25 cellular contexts compared by ENCODE assay signal in the genomic region with DNA sequence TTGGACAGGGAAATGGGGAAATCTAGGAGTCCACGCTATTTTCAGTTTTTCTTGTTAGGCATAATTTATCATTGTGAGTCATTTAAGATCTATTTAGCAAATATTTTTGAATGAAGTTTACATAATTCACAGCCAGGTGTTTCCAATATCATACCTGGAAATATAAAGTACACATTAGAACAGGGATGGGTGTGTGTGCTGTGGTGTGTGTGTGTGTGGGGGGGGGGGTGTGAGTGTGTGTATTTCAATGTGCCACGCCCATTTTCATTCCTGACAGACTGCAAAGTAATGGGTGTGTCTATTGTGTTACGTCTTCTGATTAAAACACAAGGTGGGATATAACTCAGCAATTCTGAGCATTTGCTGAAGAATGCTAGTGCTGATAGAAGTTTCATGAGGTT.
"Had no signal": no experiment of that assay in that cellular context is flagged by ENCODE, and none has a peak within 500 bp of the region (broad histone marks: within the 10 kb centered on the region; RNA-seq: fewer than 3 reads in every experiment).

No MANE protein-coding gene starts in this region.

- H3K36me3 ChIP-seq: heart right ventricle, lower lobe of right lung, sigmoid colon, upper lobe of right lung had no signal

- H3K27ac ChIP-seq: body of pancreas, heart right ventricle, lower lobe of right lung, sigmoid colon, testis, upper lobe of right lung had no signal

- H3K4me3 Mint-ChIP-seq: activated CD4-positive, alpha-beta memory T cell treated with anti-CD3 and anti-CD28 coated beads, Interleukin-2, amount 10 ng/mL, durations not matched to agents 7 days and 5 days; activated naive CD4-positive, alpha-beta T cell treated with anti-CD3 and anti-CD28 coated beads for 36 hours; activated naive CD8-positive, alpha-beta T cell treated with anti-CD3 and anti-CD28 coated beads, Interleukin-2, amount 10 ng/mL, durations not matched to agents 7 days and 5 days; activated T-cell treated with anti-CD3 and anti-CD28 coated beads, Interleukin-2, amount 50 U/mL, for 72 hours; naive thymus-derived CD4-positive, alpha-beta T cell; neural crest cell; stimulated activated naive B cell treated with anti-CD40 and anti-IgM and Interleukin-4, amounts not matched to agents 10 μg/mL and 1 μg/mL and 100 μg/mL, for 72 hours had no signal

- H3K9me3 ChIP-seq: body of pancreas, heart right ventricle, lower lobe of right lung, sigmoid colon, testis, upper lobe of right lung had no signal

- H3K27me3 ChIP-seq: body of pancreas, heart right ventricle, sigmoid colon, testis, upper lobe of right lung had no signal

- H3K4me3 ChIP-seq: body of pancreas, heart right ventricle, lower lobe of right lung, sigmoid colon, testis, upper lobe of right lung had no signal

- ATAC-seq: activated T-cell treated with anti-CD3 and anti-CD28 coated beads, Interleukin-2, amount 50 U/mL, for 72 hours; body of pancreas; heart right ventricle; left lobe of liver; lower lobe of right lung; naive thymus-derived CD4-positive, alpha-beta T cell; stimulated activated naive B cell treated with anti-CD40 and anti-IgM and Interleukin-4, amounts not matched to agents 10 μg/mL and 1 μg/mL and 100 μg/mL, for 72 hours; upper lobe of right lung had no signal

- H3K27me3 Mint-ChIP-seq: activated CD4-positive, alpha-beta memory T cell treated with anti-CD3 and anti-CD28 coated beads, Interleukin-2, amount 10 ng/mL, durations not matched to agents 7 days and 5 days; naive thymus-derived CD4-positive, alpha-beta T cell; progenitor cell of endocrine pancreas; stimulated activated naive B cell treated with anti-CD40 and anti-IgM and Interleukin-4, amounts not matched to agents 10 μg/mL and 1 μg/mL and 100 μg/mL, for 72 hours had no signal

- H3K27ac Mint-ChIP-seq: activated CD4-positive, alpha-beta memory T cell treated with anti-CD3 and anti-CD28 coated beads, Interleukin-2, amount 10 ng/mL, durations not matched to agents 7 days and 5 days; activated naive CD4-positive, alpha-beta T cell treated with anti-CD3 and anti-CD28 coated beads for 36 hours; activated naive CD8-positive, alpha-beta T cell treated with anti-CD3 and anti-CD28 coated beads, Interleukin-2, amount 10 ng/mL, durations not matched to agents 7 days and 5 days; activated T-cell treated with anti-CD3 and anti-CD28 coated beads, Interleukin-2, amount 50 U/mL, for 72 hours; progenitor cell of endocrine pancreas; stimulated activated naive B cell treated with anti-CD40 and anti-IgM and Interleukin-4, amounts not matched to agents 10 μg/mL and 1 μg/mL and 100 μg/mL, for 72 hours had no signal

- H3K4me1 Mint-ChIP-seq: neural crest cell; stimulated activated naive B cell treated with anti-CD40 and anti-IgM and Interleukin-4, amounts not matched to agents 10 μg/mL and 1 μg/mL and 100 μg/mL, for 72 hours had no signal

- H3K36me3 Mint-ChIP-seq: activated naive CD8-positive, alpha-beta T cell treated with anti-CD3 and anti-CD28 coated beads, Interleukin-2, amount 10 ng/mL, durations not matched to agents 7 days and 5 days; stimulated activated naive B cell treated with anti-CD40 and anti-IgM and Interleukin-4, amounts not matched to agents 10 μg/mL and 1 μg/mL and 100 μg/mL, for 72 hours had no signal

- DNase-seq: activated CD4-positive, alpha-beta memory T cell treated with anti-CD3 and anti-CD28 coated beads, Interleukin-2, amount 10 ng/mL, durations not matched to agents 7 days and 5 days; activated CD4-positive, alpha-beta T cell treated with anti-CD3 and anti-CD28 coated beads for 48 hours; activated CD4-positive, CD25-positive, alpha-beta regulatory T cell; activated effector memory CD4-positive, alpha-beta T cell treated with Interleukin-2 at 50 U/mL for 16 hours; activated naive CD4-positive, alpha-beta T cell treated with anti-CD3 and anti-CD28 coated beads for 36 hours; activated naive CD8-positive, alpha-beta T cell treated with anti-CD3 and anti-CD28 coated beads, Interleukin-2, amount 10 ng/mL, durations not matched to agents 7 days and 5 days; activated T-cell treated with anti-CD3 and anti-CD28 coated beads, Interleukin-2, amount 50 U/mL, for 72 hours; amniotic stem cell; body of pancreas; central memory CD4-positive, alpha-beta T cell; effector memory CD4-positive, alpha-beta T cell; heart right ventricle; lower lobe of right lung; naive thymus-derived CD4-positive, alpha-beta T cell; occipital lobe; retina; sigmoid colon; stimulated activated CD4-positive, alpha-beta T cell treated with anti-CD3 and anti-CD28 coated beads, Interleukin-2, amount 100 ng/mL, for 48 hours; stimulated activated CD8-positive, alpha-beta memory T cell treated with anti-CD3 and anti-CD28 coated beads, Interleukin-4, amount 100 ng/mL, for 48 hours; stimulated activated naive B cell treated with anti-CD40 and anti-IgM and Interleukin-4, amounts not matched to agents 10 μg/mL and 1 μg/mL and 100 μg/mL, for 72 hours; testis; upper lobe of right lung had no signal

- H3K9me3 Mint-ChIP-seq: activated CD4-positive, alpha-beta memory T cell treated with anti-CD3 and anti-CD28 coated beads, Interleukin-2, amount 10 ng/mL, durations not matched to agents 7 days and 5 days; activated naive CD4-positive, alpha-beta T cell treated with anti-CD3 and anti-CD28 coated beads for 36 hours; activated naive CD8-positive, alpha-beta T cell treated with anti-CD3 and anti-CD28 coated beads, Interleukin-2, amount 10 ng/mL, durations not matched to agents 7 days and 5 days; activated T-cell treated with anti-CD3 and anti-CD28 coated beads, Interleukin-2, amount 50 U/mL, for 72 hours; naive thymus-derived CD4-positive, alpha-beta T cell; neural crest cell; stimulated activated naive B cell treated with anti-CD40 and anti-IgM and Interleukin-4, amounts not matched to agents 10 μg/mL and 1 μg/mL and 100 μg/mL, for 72 hours had no signal
